8 cellular contexts compared by ENCODE assay signal in genomic region chr3:160343132-160343531, GRCh38. TPM values are rescaled to one million over a fixed set of nuclear protein-coding genes. Genes with fewer than 3 reads are reported as not detected.
DNase-seq lines count a peak whose midpoint lies in the region; TF ChIP-seq lines count a peak whose summit lies in the region.

No MANE protein-coding gene starts in this region.

- intact Hi-C loops in activated T-helper 2 cell treated with anti-CD3 and anti-CD28 coated beads, Interferon-gamma antibody, Interleukin-2, Interleukin-4, amounts not matched to agents 10 μg/mL and 5 μg/mL and 100 μg/mL, durations not matched to agents 14 hours and 24 hours and 36 hours (cut with micrococcal nuclease): loop anchor here (1.0 to 5.0 kb wide), 3 partner anchors 311 to 461 kb away; partner anchors contain the start of gene IL12A
- intact Hi-C loops in spleen (cut with DNase I; ENCODE audit: low total_unique reads): loop anchor here (10.0 kb wide), 1 partner anchor 308 kb away; no protein-coding TSS in a partner anchor

- no peaks in the 10 kb centered on the region for H3K27me3 ChIP-seq in spleen (replicated peaks in 1 of 7)

- 11 to 40% (median 14%) methylated on average over 1 of the region's 1 CpG for WGBS in spleen, 5 donors

- TF ChIP-seq CTCF in chondrocyte (IDR thresholded peaks at IDR 0.05) (peak; percentile 83), progenitor cell of endocrine pancreas (IDR thresholded peaks at IDR 0.05; ENCODE audit: unreplicated experiment) (peak; percentile 51), spleen (IDR thresholded peaks at IDR 0.05 in 8 of 11, conservative IDR thresholded peaks at IDR 0.05 in 3 of 11) (peak in 5 of 11 experiments; percentile 22 to 43 (median 35))

- H3K36me3 ChIP-seq in spleen: peaks cover 0 to 26% (median 0%) of the 10 kb centered on the region in 6 donors

- peaks cover 0 to 4% (median 3%) of the 10 kb centered on the region in 8 donors for H3K9me3 ChIP-seq in spleen

- H3K27me3 Mint-ChIP-seq in chondrocyte (ENCODE audit: low read depth) (no peaks in the 10 kb centered on the region), progenitor cell of endocrine pancreas (no peaks in the 10 kb centered on the region)
- H3K27me3 Mint-ChIP-seq in activated T-helper 2 cell treated with anti-CD3 and anti-CD28 coated beads, Interferon-gamma antibody, Interleukin-2, Interleukin-4, amounts not matched to agents 10 μg/mL and 5 μg/mL and 100 μg/mL, durations not matched to agents 14 hours and 24 hours and 36 hours (ENCODE audit: low read depth): no peaks in the 10 kb centered on the region

- H3K4me1 Mint-ChIP-seq in chondrocyte (ENCODE audit: low read depth) (peaks cover 5% of the 10 kb centered on the region), progenitor cell of endocrine pancreas (ENCODE audit: low read depth) (peaks cover 3% of the 10 kb centered on the region)
- H3K4me1 Mint-ChIP-seq in activated T-helper 2 cell treated with anti-CD3 and anti-CD28 coated beads, Interferon-gamma antibody, Interleukin-2, Interleukin-4, amounts not matched to agents 10 μg/mL and 5 μg/mL and 100 μg/mL, durations not matched to agents 14 hours and 24 hours and 36 hours (ENCODE audit: low read depth): no peaks in the 10 kb centered on the region

- H3K4me1 ChIP-seq in spleen: no peaks in the 10 kb centered on the region

- H3K4me3 ChIP-seq in spleen: no peak overlapping the region

- H3K9me3 Mint-ChIP-seq in chondrocyte (ENCODE audit: low read depth) (peaks cover 3% of the 10 kb centered on the region), progenitor cell of endocrine pancreas (ENCODE audit: low read depth) (peaks cover 8% of the 10 kb centered on the region)
- peaks cover under 1% of the 10 kb centered on the region for H3K9me3 Mint-ChIP-seq in activated T-helper 2 cell treated with anti-CD3 and anti-CD28 coated beads, Interferon-gamma antibody, Interleukin-2, Interleukin-4, amounts not matched to agents 10 μg/mL and 5 μg/mL and 100 μg/mL, durations not matched to agents 14 hours and 24 hours and 36 hours

- H3K4me3 Mint-ChIP-seq in chondrocyte (ENCODE audit: unreplicated experiment) (no peak overlapping the region), progenitor cell of endocrine pancreas (ENCODE audit: low read depth) (no peak overlapping the region)
- H3K4me3 Mint-ChIP-seq in activated T-helper 2 cell treated with anti-CD3 and anti-CD28 coated beads, Interferon-gamma antibody, Interleukin-2, Interleukin-4, amounts not matched to agents 10 μg/mL and 5 μg/mL and 100 μg/mL, durations not matched to agents 14 hours and 24 hours and 36 hours (ENCODE audit: low read depth): no peak overlapping the region

- TF ChIP-seq POLR2A in spleen (IDR thresholded peaks at IDR 0.05): no peak

- DNase-seq in DMS153 treated with DMSO at 0.1 percent for 48 hours (lab: John Stamatoyannopoulos, UW; ENCODE audit: unreplicated experiment): peak; percentile 6
- DNase-seq in DMS153 (lab: John Stamatoyannopoulos, UW): no peak
- DNase-seq in NCI-H2171 (lab: John Stamatoyannopoulos, UW): peak; percentile 16
- DNase-seq in chondrocyte (ENCODE audit: low spot score): no peak
- DNase-seq in progenitor cell of endocrine pancreas (ENCODE audit: low spot score, unreplicated experiment): no peak
- DNase-seq in AG08396 (ENCODE audit: low spot score): no peak
- DNase-seq in activated T-helper 2 cell treated with anti-CD3 and anti-CD28 coated beads, Interferon-gamma antibody, Interleukin-2, Interleukin-4, amounts not matched to agents 10 μg/mL and 5 μg/mL and 100 μg/mL, durations not matched to agents 14 hours and 24 hours and 36 hours (ENCODE audit: low spot score): no peak
- DNase-seq in spleen: no peak

- H3K36me3 Mint-ChIP-seq in chondrocyte (ENCODE audit: low read depth) (peaks cover 10% of the 10 kb centered on the region), progenitor cell of endocrine pancreas (ENCODE audit: insufficient read depth) (peaks cover 7% of the 10 kb centered on the region)
- peaks cover 3% of the 10 kb centered on the region for H3K36me3 Mint-ChIP-seq in activated T-helper 2 cell treated with anti-CD3 and anti-CD28 coated beads, Interferon-gamma antibody, Interleukin-2, Interleukin-4, amounts not matched to agents 10 μg/mL and 5 μg/mL and 100 μg/mL, durations not matched to agents 14 hours and 24 hours and 36 hours (ENCODE audit: low read depth)

- no peak overlapping the region for H3K27ac ChIP-seq in spleen

- H3K27ac Mint-ChIP-seq in chondrocyte (ENCODE audit: unreplicated experiment): no peak overlapping the region
- H3K27ac Mint-ChIP-seq in progenitor cell of endocrine pancreas: no peak overlapping the region
- no peak overlapping the region for H3K27ac Mint-ChIP-seq in activated T-helper 2 cell treated with anti-CD3 and anti-CD28 coated beads, Interferon-gamma antibody, Interleukin-2, Interleukin-4, amounts not matched to agents 10 μg/mL and 5 μg/mL and 100 μg/mL, durations not matched to agents 14 hours and 24 hours and 36 hours

RNA-seq across cellular contexts. Expression of gene IFT80, which starts 55.9 kb away (rescaled TPM):
- total RNA-seq in chondrocyte: 22.6 to 39.1 TPM (median 23.9 TPM) in 3 replicates
- total RNA-seq in progenitor cell of endocrine pancreas: 48.1 and 52.4 TPM in 2 replicates
- total RNA-seq in activated T-helper 2 cell treated with anti-CD3 and anti-CD28 coated beads, Interferon-gamma antibody, Interleukin-2, Interleukin-4, amounts not matched to agents 10 μg/mL and 5 μg/mL and 100 μg/mL, durations not matched to agents 14 hours and 24 hours and 36 hours: 16.6 and 19.2 TPM in 2 replicates
- 10 to 100 TPM; 17.3 to 44.0 (median 24.5) TPM for total RNA-seq in spleen
- polyA plus RNA-seq in spleen: 10 to 100 TPM; 15.3 to 17.7 (median 16.0) TPM

RNA-seq across cellular contexts. Expression of gene SMC4, which starts 56.3 kb away (rescaled TPM):
- total RNA-seq in chondrocyte (38.7 to 52.9 TPM (median 40.2 TPM) in 3 replicates), progenitor cell of endocrine pancreas (79.1 and 83.2 TPM in 2 replicates), spleen (100 to 1,000 TPM in 1 of 7 donors, 10 to 100 TPM in 6; 48.3 to 112 (median 56.5) TPM)
- 180 and 194 TPM in 2 replicates for total RNA-seq in activated T-helper 2 cell treated with anti-CD3 and anti-CD28 coated beads, Interferon-gamma antibody, Interleukin-2, Interleukin-4, amounts not matched to agents 10 μg/mL and 5 μg/mL and 100 μg/mL, durations not matched to agents 14 hours and 24 hours and 36 hours
- polyA plus RNA-seq in spleen: 10 to 100 TPM; 21.2 to 28.3 (median 23.5) TPM

Comparison
In these comparisons a context has a peak if more than half of its experiments do, and no peak if none do; other contexts are left out.
1. DNase-seq: peak in DMS153 treated with DMSO at 0.1 percent for 48 hours (single experiment) and NCI-H2171 (single experiment); none in DMS153 (single experiment), chondrocyte (single experiment), progenitor cell of endocrine pancreas (single experiment), AG08396 (single experiment), activated T-helper 2 cell treated with anti-CD3 and anti-CD28 coated beads, Interferon-gamma antibody, Interleukin-2, Interleukin-4, amounts not matched to agents 10 μg/mL and 5 μg/mL and 100 μg/mL, durations not matched to agents 14 hours and 24 hours and 36 hours (single experiment) and spleen (single experiment).